Comparison of ENCODE assay signal across 22 cellular contexts in genomic region chr9:104346645-104347175, GRCh38.
"Had no signal": no experiment of that assay in that cellular context is flagged by ENCODE, and none has a peak within 500 bp of the region (broad histone marks: within the 10 kb centered on the region; RNA-seq: fewer than 3 reads in every experiment).

No MANE protein-coding gene starts in this region.

- H3K27ac ChIP-seq: dorsolateral prefrontal cortex, esophagus muscularis mucosa, hepatocyte, parathyroid adenoma, prostate gland, sigmoid colon, skin epidermis, testis, tibial nerve had no signal

- H3K4me3 ChIP-seq: dorsolateral prefrontal cortex, esophagus muscularis mucosa, hepatocyte, prostate gland, sigmoid colon, skin epidermis, testis, tibial nerve had no signal

- H3K36me3 ChIP-seq: esophagus muscularis mucosa, prostate gland, sigmoid colon, tibial nerve had no signal

- H3K27me3 ChIP-seq: dorsolateral prefrontal cortex, esophagus muscularis mucosa, hepatocyte, sigmoid colon, testis, tibial nerve had no signal

- H3K4me1 ChIP-seq: esophagus muscularis mucosa, parathyroid adenoma, prostate gland, sigmoid colon, testis, tibial nerve had no signal

- H3K9me3 ChIP-seq: esophagus muscularis mucosa, prostate gland, sigmoid colon, testis, tibial nerve had no signal

- ATAC-seq: left colon; left ventricle myocardium superior; naive thymus-derived CD4-positive, alpha-beta T cell; stimulated activated naive B cell treated with anti-CD40 and anti-IgM and Interleukin-4, amounts not matched to agents 10 μg/mL and 1 μg/mL and 100 μg/mL, for 72 hours; stimulated activated naive CD8-positive, alpha-beta T cell treated with anti-CD3 and anti-CD28 coated beads, Interleukin-15, amount 100 ng/mL, for 72 hours had no signal

- DNase-seq: cortex of kidney; dorsolateral prefrontal cortex; effector CD8-positive, alpha-beta T cell; foreskin melanocyte; head of caudate nucleus; left colon; left ventricle myocardium superior; mesendoderm; naive thymus-derived CD4-positive, alpha-beta T cell; nephron progenitor cell; sigmoid colon; stimulated activated CD4-positive, alpha-beta T cell treated with anti-CD3 and anti-CD28 coated beads, Interleukin-2, amount 100 ng/mL, for 24 hours; stimulated activated CD4-positive, alpha-beta T cell treated with anti-CD3 and anti-CD28 coated beads, Interleukin-4, amount 100 ng/mL, for 4 hours; stimulated activated naive B cell treated with anti-CD40 and anti-IgM and Interleukin-4, amounts not matched to agents 10 μg/mL and 1 μg/mL and 100 μg/mL, for 72 hours; stimulated activated naive CD8-positive, alpha-beta T cell treated with anti-CD3 and anti-CD28 coated beads, Interleukin-15, amount 100 ng/mL, for 72 hours; testis had no signal
